1 cellular context compared by ENCODE assay signal in the genomic region with DNA sequence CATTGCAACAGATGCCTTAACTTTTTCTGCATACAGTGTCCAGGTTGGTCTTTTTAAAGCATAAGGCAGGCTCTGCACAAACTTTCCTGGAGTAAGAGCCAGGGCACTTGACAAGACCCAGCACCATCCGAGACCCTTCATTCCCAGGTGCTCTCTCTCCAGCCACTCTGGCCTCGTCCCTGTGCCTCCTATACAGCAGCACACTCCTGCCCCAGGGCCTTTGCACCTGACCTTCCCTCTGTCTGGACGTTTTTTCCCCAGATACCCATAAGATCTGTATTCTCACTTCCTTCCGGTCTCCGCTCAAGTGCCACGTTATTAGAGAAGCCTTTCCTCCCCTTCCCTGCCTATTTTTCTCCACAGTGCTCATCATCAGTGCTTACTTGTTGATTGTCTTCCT.
TF ChIP-seq lines count a peak whose summit lies in the region.

No MANE protein-coding gene starts in this region.

TF ChIP-seq in IMR-90, 13 proteins besides CTCF, POLR2A, EP300 and RAD21:
- TF ChIP-seq BHLHE40 (IDR thresholded peaks at IDR 0.05; ENCODE audit: low read depth, low read length) (no peak), NFE2L2 (IDR thresholded peaks at IDR 0.05; ENCODE audit: low read depth, low read length) (no peak), FOS (IDR thresholded peaks at IDR 0.05; ENCODE audit: low read depth, low read length) (no peak)
